ENCODE assay signal across 1 cellular context in the genomic region with DNA sequence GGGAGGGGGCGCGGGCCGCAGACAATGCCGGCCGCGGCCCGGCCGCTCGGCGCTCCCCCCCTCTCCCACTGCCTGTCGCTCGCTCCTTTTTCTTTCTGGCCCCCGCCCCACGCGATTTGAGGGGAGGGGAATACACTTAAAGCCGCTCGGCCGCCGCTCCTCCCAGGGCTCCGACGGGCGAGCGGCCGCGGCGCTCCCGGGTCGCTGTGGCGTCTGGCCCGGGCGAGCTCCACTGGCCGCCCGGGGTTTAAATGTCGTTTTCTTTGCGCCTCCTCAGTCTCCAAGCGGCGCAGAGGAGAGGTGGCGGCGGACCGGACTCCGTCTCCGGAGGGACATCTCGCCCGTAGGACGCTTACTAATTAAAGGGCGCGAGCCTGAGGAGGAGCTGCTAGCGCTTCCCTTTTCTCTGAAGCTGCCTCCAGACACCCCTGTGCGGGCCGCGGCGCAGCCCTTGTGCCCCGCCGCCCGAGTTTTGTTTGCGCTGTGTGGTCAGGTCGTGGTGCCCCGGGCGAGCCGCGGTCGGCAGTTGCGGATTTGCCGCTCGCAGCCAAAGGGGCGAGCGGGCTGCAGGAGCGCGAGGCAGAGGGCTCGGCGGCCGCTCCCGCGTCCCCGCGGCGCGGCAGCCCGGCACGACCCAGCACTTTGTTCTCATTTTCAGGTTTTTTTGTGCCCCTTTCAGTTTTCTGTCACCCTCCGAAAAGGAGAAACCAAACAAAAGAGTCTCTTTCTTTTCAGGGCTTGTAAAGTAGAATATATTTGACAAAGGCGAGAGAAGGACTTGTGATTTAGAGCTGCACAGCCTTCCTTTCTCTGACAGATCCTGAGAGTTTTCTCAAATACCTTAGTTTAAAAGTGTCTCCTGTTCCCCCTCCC.
TF ChIP-seq lines count a peak whose summit lies in the region.

No MANE protein-coding gene starts in this region.

TF ChIP-seq in K562, 482 proteins besides CTCF, POLR2A, EP300 and RAD21 (continued from another document):
- TF ChIP-seq, protein P1, sequence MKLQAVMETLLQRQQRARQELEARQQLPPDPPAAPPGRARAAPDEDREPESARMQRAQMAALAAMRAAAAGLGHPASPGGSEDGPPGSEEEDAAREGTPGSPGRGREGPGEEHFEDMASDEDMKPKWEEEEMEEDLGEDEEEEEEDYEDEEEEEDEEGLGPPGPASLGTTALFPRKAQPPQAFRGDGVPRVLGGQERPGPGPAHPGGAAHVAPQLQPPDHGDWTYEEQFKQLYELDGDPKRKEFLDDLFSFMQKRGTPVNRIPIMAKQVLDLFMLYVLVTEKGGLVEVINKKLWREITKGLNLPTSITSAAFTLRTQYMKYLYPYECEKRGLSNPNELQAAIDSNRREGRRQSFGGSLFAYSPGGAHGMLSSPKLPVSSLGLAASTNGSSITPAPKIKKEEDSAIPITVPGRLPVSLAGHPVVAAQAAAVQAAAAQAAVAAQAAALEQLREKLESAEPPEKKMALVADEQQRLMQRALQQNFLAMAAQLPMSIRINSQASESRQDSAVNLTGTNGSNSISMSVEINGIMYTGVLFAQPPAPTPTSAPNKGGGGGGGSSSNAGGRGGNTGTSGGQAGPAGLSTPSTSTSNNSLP (IDR thresholded peaks at IDR 0.05; ENCODE audit: borderline replicate concordance, low read depth, low read length): no peak
- TF ChIP-seq POLR2G (IDR thresholded peaks at IDR 0.05; ENCODE audit: low read depth, low read length) (peak; percentile 42; the same call in 1 of the 2 replicates), MCM5 (IDR thresholded peaks at IDR 0.05; ENCODE audit: low read depth) (no peak), ZNF444 (CRISPR knock-in tag; IDR thresholded peaks at IDR 0.05) (no peak), NRF1 (conservative IDR thresholded peaks at IDR 0.05 in 1 of 2, IDR thresholded peaks at IDR 0.05 in 1 of 2) (0 out of 4 replicates have a peak, but pooled peaks of 1 of the 2 experiments have one; percentile 17), SNRNP70 (optimal IDR thresholded peaks at IDR 0.05; ENCODE audit: low read depth, low read length) (no peak), SMAD3 (CRISPR knock-in tag; conservative IDR thresholded peaks at IDR 0.05) (no peak), RNF2 (IDR thresholded peaks at IDR 0.05) (peak; percentile 67; the same call in 1 of the 2 replicates), ZNF584 (CRISPR knock-in tag; IDR thresholded peaks at IDR 0.05; ENCODE audit: low read depth) (no peak), MCM3 (IDR thresholded peaks at IDR 0.05) (no peak), MEF2A (IDR thresholded peaks at IDR 0.05; ENCODE audit: control insufficient read depth, low read depth, low read length) (no peak), ZNF146 (CRISPR knock-in tag; IDR thresholded peaks at IDR 0.05; ENCODE audit: unreplicated experiment) (no peak), SPI1 (IDR thresholded peaks at IDR 0.05; ENCODE audit: borderline replicate concordance, low read depth, low read length) (peak; percentile 75), TARDBP (IDR thresholded peaks at IDR 0.05) (no peak), FIP1L1 (IDR thresholded peaks at IDR 0.05; ENCODE audit: low read depth, low read length, poor library complexity, severe bottlenecking) (peak; percentile 48), HMGN3 (IDR thresholded peaks at IDR 0.05; ENCODE audit: borderline replicate concordance, extremely low read depth, insufficient read length, low read depth, low read length) (peak; percentile 23), KDM5B (IDR thresholded peaks at IDR 0.05; ENCODE audit: insufficient replicate concordance, low read depth, low read length) (peak; percentile 19), ZNF124 (CRISPR knock-in tag; IDR thresholded peaks at IDR 0.05) (no peak), PTRF (tag; IDR thresholded peaks at IDR 0.05) (no peak), KDM2B (CRISPR knock-in tag; IDR thresholded peaks at IDR 0.05) (no peak), SOX6 (IDR thresholded peaks at IDR 0.05) (no peak), KLF16 (IDR thresholded peaks at IDR 0.05) (no peak), RBM25 (IDR thresholded peaks at IDR 0.05; ENCODE audit: low read depth, low read length, severe bottlenecking) (no peak)
- TF ChIP-seq, protein P2, sequence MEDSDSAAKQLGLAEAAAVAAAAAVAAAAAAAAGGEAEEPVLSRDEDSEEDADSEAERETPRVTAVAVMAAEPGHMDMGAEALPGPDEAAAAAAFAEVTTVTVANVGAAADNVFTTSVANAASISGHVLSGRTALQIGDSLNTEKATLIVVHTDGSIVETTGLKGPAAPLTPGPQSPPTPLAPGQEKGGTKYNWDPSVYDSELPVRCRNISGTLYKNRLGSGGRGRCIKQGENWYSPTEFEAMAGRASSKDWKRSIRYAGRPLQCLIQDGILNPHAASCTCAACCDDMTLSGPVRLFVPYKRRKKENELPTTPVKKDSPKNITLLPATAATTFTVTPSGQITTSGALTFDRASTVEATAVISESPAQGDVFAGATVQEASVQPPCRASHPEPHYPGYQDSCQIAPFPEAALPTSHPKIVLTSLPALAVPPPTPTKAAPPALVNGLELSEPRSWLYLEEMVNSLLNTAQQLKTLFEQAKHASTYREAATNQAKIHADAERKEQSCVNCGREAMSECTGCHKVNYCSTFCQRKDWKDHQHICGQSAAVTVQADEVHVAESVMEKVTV (CRISPR knock-in tag; IDR thresholded peaks at IDR 0.05): no peak
- TF ChIP-seq, protein P3, sequence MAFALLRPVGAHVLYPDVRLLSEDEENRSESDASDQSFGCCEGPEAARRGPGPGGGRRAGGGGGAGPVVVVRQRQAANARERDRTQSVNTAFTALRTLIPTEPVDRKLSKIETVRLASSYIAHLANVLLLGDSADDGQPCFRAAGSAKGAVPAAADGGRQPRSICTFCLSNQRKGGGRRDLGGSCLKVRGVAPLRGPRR (CRISPR knock-in tag; IDR thresholded peaks at IDR 0.05): no peak
- TF ChIP-seq, protein P4, sequence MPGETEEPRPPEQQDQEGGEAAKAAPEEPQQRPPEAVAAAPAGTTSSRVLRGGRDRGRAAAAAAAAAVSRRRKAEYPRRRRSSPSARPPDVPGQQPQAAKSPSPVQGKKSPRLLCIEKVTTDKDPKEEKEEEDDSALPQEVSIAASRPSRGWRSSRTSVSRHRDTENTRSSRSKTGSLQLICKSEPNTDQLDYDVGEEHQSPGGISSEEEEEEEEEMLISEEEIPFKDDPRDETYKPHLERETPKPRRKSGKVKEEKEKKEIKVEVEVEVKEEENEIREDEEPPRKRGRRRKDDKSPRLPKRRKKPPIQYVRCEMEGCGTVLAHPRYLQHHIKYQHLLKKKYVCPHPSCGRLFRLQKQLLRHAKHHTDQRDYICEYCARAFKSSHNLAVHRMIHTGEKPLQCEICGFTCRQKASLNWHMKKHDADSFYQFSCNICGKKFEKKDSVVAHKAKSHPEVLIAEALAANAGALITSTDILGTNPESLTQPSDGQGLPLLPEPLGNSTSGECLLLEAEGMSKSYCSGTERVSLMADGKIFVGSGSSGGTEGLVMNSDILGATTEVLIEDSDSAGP (CRISPR knock-in tag; IDR thresholded peaks at IDR 0.05): no peak
